Comparison of ENCODE assay signal across 15 cellular contexts in the genomic region with DNA sequence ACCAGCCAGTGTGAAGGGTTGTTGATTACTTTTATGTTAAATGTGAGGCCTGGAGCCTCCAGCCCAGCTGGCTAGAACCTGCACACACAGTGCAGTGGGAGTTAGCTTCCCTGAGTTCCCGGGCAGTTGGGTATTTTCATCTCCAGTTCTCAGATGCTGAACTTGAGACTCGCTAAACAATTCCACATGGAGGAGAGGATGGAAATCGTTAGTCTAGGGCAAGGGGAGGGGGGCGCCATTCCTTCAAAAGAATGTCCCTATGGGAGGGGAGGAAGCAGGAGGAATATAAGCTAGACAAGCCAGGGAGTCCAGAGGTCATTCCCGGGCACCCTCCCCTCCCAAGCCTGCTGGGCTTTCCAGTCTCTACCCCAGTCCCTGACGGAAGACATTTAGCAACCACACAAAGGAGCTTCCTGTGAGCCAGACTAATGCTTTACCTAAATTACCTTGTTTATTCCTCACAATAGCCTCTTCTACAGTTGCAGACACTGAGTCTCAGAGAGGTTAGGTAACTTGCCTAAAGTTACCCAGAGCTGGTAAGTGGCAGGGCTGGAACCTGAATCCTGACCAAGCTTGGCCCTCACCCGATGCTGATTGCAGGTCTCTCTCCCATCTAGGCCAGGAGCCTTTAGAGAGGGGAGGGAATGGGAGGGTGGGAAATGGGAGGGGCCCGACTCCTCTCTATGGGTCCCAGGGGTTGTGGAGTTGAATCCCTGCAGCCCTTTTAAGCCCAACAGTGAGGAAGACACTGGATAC. TPM values are rescaled to one million over a fixed set of nuclear protein-coding genes. Genes with fewer than 3 reads are reported as not detected.
DNase-seq lines count a peak whose midpoint lies in the region; ATAC-seq and TF ChIP-seq lines count a peak whose summit lies in the region.
"Had no signal": no experiment of that assay in that cellular context is flagged by ENCODE, and none has a peak within 500 bp of the region (broad histone marks: within the 10 kb centered on the region; RNA-seq: fewer than 3 reads in every experiment).

No MANE protein-coding gene starts in this region.

- no peak for ATAC-seq in RWPE2 (ENCODE audit: low read depth)
- ATAC-seq in upper lobe of right lung: no peak
- ATAC-seq: activated CD4-positive, CD25-positive, alpha-beta regulatory T cell treated with anti-CD3 and anti-CD28 coated beads, Interleukin-2, amount 50 U/mL, for 24 hours; gastrocnemius medialis had no signal

- no peak for DNase-seq in Calu3
- DNase-seq in RWPE2 (ENCODE audit: low spot score): no peak
- peak; percentile 46 for DNase-seq in fibroblast of villous mesenchyme (ENCODE audit: low read depth)
- DNase-seq in prostate gland (ENCODE audit: low spot score): no peak
- DNase-seq in upper lobe of right lung: no peak
- DNase-seq in globus pallidus (ENCODE audit: low spot score): no peak
- no peak for DNase-seq in MG63
- DNase-seq in MM.1S: no peak
- DNase-seq: gastrocnemius medialis, GOT3, NCI-H774, SW 1271 had no signal

- no peak overlapping the region for H2AFZ ChIP-seq in MM.1S (ENCODE audit: low read length)

- BruUV-seq in Calu3 (replicated peaks; lab: Mats Ljungman, UMichigan): no TSS peak

- peaks cover 8% of the 10 kb centered on the region for H3K9me3 ChIP-seq in RWPE2 (ENCODE audit: severe bottlenecking)
- no peaks in the 10 kb centered on the region for H3K9me3 ChIP-seq in prostate gland
- peaks cover 14% of the 10 kb centered on the region for H3K9me3 ChIP-seq in upper lobe of right lung
- H3K9me3 ChIP-seq in MG63: peaks cover 18% of the 10 kb centered on the region
- no peaks in the 10 kb centered on the region for H3K9me3 ChIP-seq in MM.1S (replicated peaks; ENCODE audit: insufficient read depth, low read length)

- CTCF ChIA-PET in Calu3 (lab: Charles Lee): interaction anchor here (0.6 kb wide), 1 partner anchor 256 kb away, joined by 4 read pairs; no protein-coding TSS in a partner anchor

- H3K27me3 ChIP-seq in RWPE2 (ENCODE audit: insufficient read depth, poor library complexity, severe bottlenecking) (no peaks in the 10 kb centered on the region), prostate gland (replicated peaks; ENCODE audit: insufficient read depth) (no peaks in the 10 kb centered on the region), upper lobe of right lung (no peaks in the 10 kb centered on the region), MG63 (no peaks in the 10 kb centered on the region), MM.1S (replicated peaks; ENCODE audit: insufficient read depth, low read length) (no peaks in the 10 kb centered on the region)

- H3K9ac ChIP-seq in MM.1S (ENCODE audit: low read length): no peak overlapping the region

- 54% methylated on average over 8 of the region's 8 CpGs for WGBS in prostate gland

- no peaks in the 10 kb centered on the region for H3K27me3 Mint-ChIP-seq in Calu3 (ENCODE audit: unreplicated experiment)

- H3K4me3 ChIP-seq in RWPE2 (ENCODE audit: severe bottlenecking) (no peak overlapping the region), fibroblast of villous mesenchyme (ENCODE audit: low read depth, low read length) (peak overlapping the region; percentile 94), prostate gland (no peak overlapping the region), upper lobe of right lung (no peak overlapping the region), MG63 (no peak overlapping the region), MM.1S (ENCODE audit: low read length) (no peak overlapping the region)

- TF ChIP-seq POLR2A in prostate gland (IDR thresholded peaks at IDR 0.05): no peak

- no peaks in the 10 kb centered on the region for H3K9me2 ChIP-seq in MM.1S (replicated peaks; ENCODE audit: insufficient read depth, low read length)

- H3K27ac Mint-ChIP-seq in Calu3 (ENCODE audit: unreplicated experiment): no peak overlapping the region
- H3K27ac Mint-ChIP-seq: memory B cell had no signal

- H3K4me2 ChIP-seq in MM.1S (ENCODE audit: low read depth, low read length): no peak overlapping the region

- H3K4me1 Mint-ChIP-seq in Calu3 (ENCODE audit: low read depth, unreplicated experiment): peaks cover 39% of the 10 kb centered on the region

- H4K20me1 ChIP-seq in MM.1S (ENCODE audit: insufficient read depth, low read length): no peaks in the 10 kb centered on the region

- H3K79me2 ChIP-seq in MM.1S (ENCODE audit: low read length): no peaks in the 10 kb centered on the region

- H3K36me3 ChIP-seq in RWPE2 (ENCODE audit: low read depth): no peaks in the 10 kb centered on the region
- no peaks in the 10 kb centered on the region for H3K36me3 ChIP-seq in prostate gland
- no peaks in the 10 kb centered on the region for H3K36me3 ChIP-seq in upper lobe of right lung
- peaks cover 5% of the 10 kb centered on the region; the same call in 1 of the 2 replicates for H3K36me3 ChIP-seq in MG63
- no peaks in the 10 kb centered on the region for H3K36me3 ChIP-seq in MM.1S (replicated peaks; ENCODE audit: insufficient read depth, low read length)
- H3K36me3 ChIP-seq: gastrocnemius medialis had no signal

- H3K4me1 ChIP-seq in RWPE2 (ENCODE audit: insufficient read depth, poor library complexity, severe bottlenecking): peaks cover 14% of the 10 kb centered on the region
- peaks cover 4% of the 10 kb centered on the region for H3K4me1 ChIP-seq in prostate gland (replicated peaks)
- peaks cover 15% of the 10 kb centered on the region for H3K4me1 ChIP-seq in upper lobe of right lung
- peaks cover 7% of the 10 kb centered on the region; the same call in 1 of the 2 replicates for H3K4me1 ChIP-seq in MM.1S (ENCODE audit: low read length)

- H3K36me3 Mint-ChIP-seq in Calu3 (ENCODE audit: insufficient read depth, unreplicated experiment): peaks cover 38% of the 10 kb centered on the region

- no peak for TF ChIP-seq CTCF in Calu3 (IDR thresholded peaks at IDR 0.05; ENCODE audit: unreplicated experiment)
- TF ChIP-seq CTCF in RWPE2 (IDR thresholded peaks at IDR 0.05; ENCODE audit: poor library complexity, severe bottlenecking): no peak
- TF ChIP-seq CTCF in fibroblast of villous mesenchyme (IDR thresholded peaks at IDR 0.05; ENCODE audit: insufficient read depth, low read depth, low read length): no peak
- no peak for TF ChIP-seq CTCF in prostate gland (IDR thresholded peaks at IDR 0.05)
- no peak for TF ChIP-seq CTCF in upper lobe of right lung (IDR thresholded peaks at IDR 0.05)
- TF ChIP-seq CTCF in MM.1S (IDR thresholded peaks at IDR 0.05; ENCODE audit: low read length): no peak

- H3K27ac ChIP-seq in RWPE2 (ENCODE audit: poor library complexity, severe bottlenecking): peak overlapping the region; percentile 86
- H3K27ac ChIP-seq in prostate gland: peak overlapping the region; percentile 93 to 94
- no peak overlapping the region for H3K27ac ChIP-seq in upper lobe of right lung
- no peak overlapping the region for H3K27ac ChIP-seq in MM.1S (ENCODE audit: low read length)

- peaks cover 12% of the 10 kb centered on the region for H3K9me3 Mint-ChIP-seq in Calu3 (ENCODE audit: low read depth, unreplicated experiment)

- peak overlapping the region; percentile 84 for H3K4me3 Mint-ChIP-seq in Calu3 (ENCODE audit: low read depth, unreplicated experiment)
- H3K4me3 Mint-ChIP-seq: central memory CD8-positive, alpha-beta T cell; memory B cell had no signal

- H3F3A ChIP-seq in MM.1S (ENCODE audit: insufficient read depth, low read length): peaks cover 8% of the 10 kb centered on the region

- intact Hi-C loops in Calu3 (cut with micrococcal nuclease; ENCODE audit: unreplicated experiment): no loop called here
- intact Hi-C loops in prostate gland (cut with DNase I): no loop called here
- intact Hi-C loops in upper lobe of right lung (cut with DNase I): no loop called here

RNA-seq across cellular contexts. Expression of gene TSKU, which starts 1.9 kb away (rescaled TPM):
- 49.0 and 56.1 TPM in 2 replicates for total RNA-seq in Calu3 (2022)
- total RNA-seq in fibroblast of villous mesenchyme: 18.6 and 20.9 TPM in 2 replicates
- 10 to 100 TPM; 71.2 to 72.8 TPM for total RNA-seq in prostate gland
- 18.1 TPM for total RNA-seq in upper lobe of right lung
- 4.8 and 8.2 TPM in 2 replicates for total RNA-seq in MG63 (2014; rRNA removed; shearing (Covaris generic); ENCODE audit: low replicate concordance)

Comparison
In these comparisons a context has a peak if more than half of its experiments do, and no peak if none do; other contexts are left out.
1. H3K27ac ChIP-seq: peak in RWPE2 (single experiment) and prostate gland (2 of 2); none in upper lobe of right lung (single experiment) and MM.1S (single experiment).